8 cellular contexts compared by ENCODE assay signal in the genomic region with DNA sequence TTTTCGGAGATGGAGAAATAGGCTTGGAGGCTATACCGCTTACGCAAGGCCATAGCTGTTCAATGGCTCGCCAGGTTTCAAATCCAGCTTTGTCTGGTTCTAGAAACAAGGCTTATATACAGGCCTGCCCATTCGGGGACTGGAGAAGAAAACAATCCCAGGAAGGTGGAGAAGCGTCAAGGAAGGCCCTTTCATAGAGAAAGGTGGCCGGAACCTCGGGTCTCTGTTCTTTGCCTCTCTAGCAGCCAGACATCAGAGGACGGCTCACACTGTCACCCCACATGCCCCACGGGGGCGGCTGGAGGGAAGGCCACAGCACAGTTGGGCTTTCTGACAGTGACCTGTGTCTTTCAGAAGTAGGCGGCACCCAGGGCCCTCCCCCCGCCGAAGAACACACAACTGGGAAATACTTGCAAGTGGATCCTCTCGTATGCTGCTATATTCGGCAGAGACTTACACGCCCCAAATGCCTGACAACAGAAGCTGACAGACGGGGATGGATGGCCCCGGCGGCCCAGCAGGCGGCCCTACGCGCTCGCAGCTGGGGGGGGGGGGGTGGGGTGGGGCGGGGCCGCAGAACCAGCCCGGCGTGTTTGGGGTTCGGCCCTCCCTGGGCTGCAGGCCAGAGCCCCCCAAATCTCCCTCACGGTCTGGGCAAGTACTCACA. TPM values are rescaled to one million over a fixed set of nuclear protein-coding genes. Genes with fewer than 3 reads are reported as not detected.
A peak's percentile ranks its signal among the peaks of the same experiment; 100 is the strongest.
DNase-seq lines count a peak whose midpoint lies in the region; ATAC-seq, FAIRE-seq and TF ChIP-seq lines count a peak whose summit lies in the region.

No MANE protein-coding gene starts in this region.

- intact Hi-C loops in GM12878 (cut with micrococcal nuclease; ENCODE audit: unreplicated experiment) = no loop called here
- intact Hi-C loops in psoas muscle (cut with DNase I) = loop anchor here (5.0 kb wide), 1 partner anchor 88 kb away; a partner anchor contains a TSS

- SMC1A ChIA-PET in GM12878 (lab: Charles Lee; ENCODE audit: uncharacterized antibody, unreplicated experiment) = interaction anchor here (1.1 to 10.5 kb wide), 4 partner anchors 8 to 89 kb away, joined by 3 to 226 read pairs (median 6); a partner anchor contains a TSS

- no peaks in the 10 kb centered on the region; the same call in 1 of the 2 replicates for H4K20me1 ChIP-seq in GM12878 (ENCODE audit: control insufficient read depth, insufficient read depth)
- H4K20me1 ChIP-seq in hepatocyte (ENCODE audit: insufficient read depth, poor library complexity, severe bottlenecking) = peaks cover 25% of the 10 kb centered on the region

- ATAC-seq in GM12878 (peak; percentile 6), psoas muscle (peak; percentile 50 to 59 (median 54)), HG02759 (IDR thresholded peaks at IDR 0.05; ENCODE audit: unreplicated experiment) (no peak), GM18907 (IDR thresholded peaks at IDR 0.05; ENCODE audit: unreplicated experiment) (no peak)

- peak overlapping the region; percentile 88 for H3K4me2 ChIP-seq in GM12878 (ENCODE audit: control insufficient read depth, insufficient read depth)
- H3K4me2 ChIP-seq in hepatocyte = peak overlapping the region; percentile 96

- peaks cover 50% of the 10 kb centered on the region for H3K79me2 ChIP-seq in GM12878 (ENCODE audit: control insufficient read depth, insufficient read depth, low read length)
- H3K79me2 ChIP-seq in hepatocyte = peaks cover 62% of the 10 kb centered on the region

- H3K9ac ChIP-seq in GM12878 (ENCODE audit: control insufficient read depth, insufficient read depth, low read length) = peak overlapping the region; percentile 100

- no peaks in the 10 kb centered on the region for H3K9me3 ChIP-seq in SJCRH30 (replicated peaks)
- H3K9me3 ChIP-seq in GM12878 (replicated peaks; ENCODE audit: control insufficient read depth, insufficient read depth, low read length) = no peaks in the 10 kb centered on the region
- H3K9me3 ChIP-seq in hepatocyte (ENCODE audit: low read depth) = no peaks in the 10 kb centered on the region
- no peaks in the 10 kb centered on the region for H3K9me3 ChIP-seq in psoas muscle

- TF ChIP-seq POLR2A in GM12878 (IDR thresholded peaks at IDR 0.05; ENCODE audit: low read depth, low read length) = no peak

- CTCF ChIA-PET in GM12878 (lab: Yijun Ruan, JAX) = interaction anchor here (1.1 to 16.2 kb wide), 6 partner anchors 8 to 119 kb away, joined by 3 to 565 read pairs (median 47); a partner anchor contains a TSS

- RAD21 ChIA-PET in GM12878 (lab: Charles Lee; ENCODE audit: unreplicated experiment) = interaction anchor here (1.2 to 11.7 kb wide), 2 partner anchors 8 to 30 kb away, joined by 3 to 395 read pairs; a partner anchor contains a TSS

- no TSS peak for BruUV-seq in GM12878 (replicated peaks; lab: Mats Ljungman, UMichigan)

- H3K27me3 ChIP-seq in SJCRH30 (no peaks in the 10 kb centered on the region), GM12878 (replicated peaks in 1 of 2; ENCODE audit: control insufficient read depth in 2 of 2, insufficient read depth in 2 of 2, low read length in 1 of 2) (no peaks in the 10 kb centered on the region), hepatocyte (no peaks in the 10 kb centered on the region), psoas muscle (ENCODE audit: insufficient read depth in 3 of 3, low read length in 2 of 3) (no peaks in the 10 kb centered on the region)

- TF ChIP-seq CTCF in GM12878 (IDR thresholded peaks at IDR 0.05 in 2 of 3, conservative IDR thresholded peaks at IDR 0.05 in 1 of 3; ENCODE audit: control insufficient read depth in 2 of 3, extremely low read depth in 1 of 3, insufficient read depth in 1 of 3, low read depth in 3 of 3, low read length in 3 of 3) (0 out of 6 replicates have a peak, but pooled peaks of 1 of the 3 experiments have one; percentile 2), hepatocyte (IDR thresholded peaks at IDR 0.05; ENCODE audit: poor library complexity) (no peak), psoas muscle (IDR thresholded peaks at IDR 0.05) (no peak)

- TF ChIP-seq RAD21 in GM12878 (IDR thresholded peaks at IDR 0.05; ENCODE audit: insufficient read depth, low read depth, low read length) = no peak

- H3K27ac ChIP-seq in SJCRH30 (peak overlapping the region; percentile 99), GM12878 (ENCODE audit: control insufficient read depth, insufficient read depth) (peak overlapping the region; percentile 97), hepatocyte (peak overlapping the region; percentile 100), psoas muscle (peak overlapping the region; percentile 100)

- FAIRE-seq in GM12878 (lab: Jason Lieb, UNC) = peak; percentile 52

- peaks cover 44% of the 10 kb centered on the region for H3K4me1 ChIP-seq in SJCRH30
- H3K4me1 ChIP-seq in GM12878 (ENCODE audit: control insufficient read depth, insufficient read depth, low read length) = peaks cover 20% of the 10 kb centered on the region
- peaks cover 53% of the 10 kb centered on the region for H3K4me1 ChIP-seq in hepatocyte (ENCODE audit: insufficient read depth)
- H3K4me1 ChIP-seq in psoas muscle = peaks cover 47% of the 10 kb centered on the region

- H2AFZ ChIP-seq in GM12878 (ENCODE audit: control insufficient read depth, low read depth, low read length) = no peak overlapping the region; the same call in 1 of the 2 replicates
- no peak overlapping the region for H2AFZ ChIP-seq in hepatocyte

- in situ Hi-C loops in GM12878 (cut with MboI) = loop anchor here (5.0 kb wide), 1 partner anchor 88 kb away; a partner anchor contains a TSS

- no peak for TF ChIP-seq EP300 in GM12878 (IDR thresholded peaks at IDR 0.05; ENCODE audit: borderline replicate concordance in 1 of 2, control insufficient read depth in 1 of 2, low read depth in 2 of 2, low read length in 2 of 2)

- no peaks in the 10 kb centered on the region for H3K9me2 ChIP-seq in hepatocyte (replicated peaks; ENCODE audit: insufficient read depth)

- POLR2A ChIA-PET in GM12878 (lab: Charles Lee) = interaction anchor here (0.5 to 10.1 kb wide), 4 partner anchors 7 to 726 kb away, joined by 3 to 155 read pairs (median 26); a partner anchor contains a TSS

- H3K4me3 ChIP-seq in SJCRH30 (peak overlapping the region; percentile 74), GM12878 (peak overlapping the region; percentile 99), hepatocyte (peak overlapping the region; percentile 86), psoas muscle (peak overlapping the region; percentile 86)

- H3K36me3 ChIP-seq in SJCRH30 = peaks cover 9% of the 10 kb centered on the region
- H3K36me3 ChIP-seq in GM12878 (ENCODE audit: control insufficient read depth in 2 of 2, insufficient read depth in 2 of 2, low read length in 1 of 2) = peaks cover 10 to 15% of the 10 kb centered on the region in 2 experiments; a peak in 3 of 4 replicates
- H3K36me3 ChIP-seq in hepatocyte (replicated peaks; ENCODE audit: insufficient read depth, low read depth) = no peaks in the 10 kb centered on the region
- peaks cover 0 to 14% of the 10 kb centered on the region in 2 donors for H3K36me3 ChIP-seq in psoas muscle (ENCODE audit: insufficient read depth in 1 of 2, low read depth in 1 of 2)

- peak; percentile 71 for DNase-seq in GM04504 (ENCODE audit: low read depth)
- DNase-seq in NCI-H1092 treated with DMSO at 0.1 percent for 48 hours (lab: John Stamatoyannopoulos, UW) = peak; percentile 59
- DNase-seq in SJCRH30 = peak; percentile 63 to 72
- no peak for DNase-seq in GM12878 (ENCODE audit: low read depth, low spot score)
- DNase-seq in hepatocyte (ENCODE audit: low spot score) = peak; percentile 85
- DNase-seq in psoas muscle = peak; percentile 87 to 92

- WGBS in GM12878 (ENCODE audit: insufficient coverage, insufficient replicate concordance, low lambda C conversion rate, missing lambda C conversion rate) = 29% methylated on average over 18 of the region's 30 CpGs
- WGBS in hepatocyte (ENCODE audit: low lambda C conversion rate, missing lambda C conversion rate) = 18% methylated on average over 24 of the region's 30 CpGs
- WGBS in psoas muscle, 3 donors = 5 to 9% (median 8%) methylated on average over 16 to 27 of the region's 30 CpGs

RNA-seq across cellular contexts. Expression of a gene that starts 4.5 kb away (rescaled TPM):
- 3.2 and 3.8 TPM in 2 replicates for total RNA-seq in SJCRH30 (2014; rRNA removed; shearing (Covaris generic))
- total RNA-seq in GM12878 (2013; cell fraction: nucleolus; rRNA removed) = 8.1 and 10.1 TPM in 2 replicates
- total RNA-seq in GM12878 (2014; rRNA removed) (1.8 and 2.1 TPM in 2 replicates), GM12878 (2014; rRNA removed; fragmentation: Illumina TruSeq; extraction: Trizol) (1.3 TPM in 2 replicates), GM12878 (2021) (15.5 and 17.3 TPM in 2 replicates), hepatocyte (2.7 and 3.8 TPM in 2 replicates), psoas muscle (10 to 100 TPM in 3 of 4 donors, 1 to 10 TPM in 1; 9.2 to 13.0 (median 11.8) TPM)
- 2.0 TPM for polyA plus RNA-seq in GM12878 (2011; ENCODE audit: low read depth)
- polyA plus RNA-seq in GM12878 (2011; rRNA removed) (0.27 and 0.50 TPM in 2 replicates), GM12878 (2014; fragmentation: Illumina TruSeq; extraction: Trizol) (1.7 and 3.6 TPM in 2 replicates), GM12878 (2014; fragmentation: Nextera tagmentation; extraction: Ambion mirVana) (1 to 10 TPM in 1 of 2 experiments, under 1 TPM in 1; 0.53 to 1.7 TPM), GM12878 (2014; rRNA removed) (4.9 and 7.5 TPM in 2 replicates), GM12878 (2016; fragmentation: Nextera tagmentation; extraction: Ambion mirVana) (1 to 10 TPM; 1.2 to 1.5 TPM), hepatocyte (2.5 and 2.7 TPM in 2 replicates), psoas muscle (1 to 10 TPM; 2.8 to 7.5 (median 3.0) TPM)
- polyA plus RNA-seq in GM12878 (2011; cell fraction: cytosol; rRNA removed) = 0.67 and 0.76 TPM in 2 replicates
- polyA plus RNA-seq in GM12878 (2011; cell fraction: nucleus; rRNA removed) = 3.1 and 6.2 TPM in 2 replicates
- polyA plus RNA-seq in GM12878 (2012) = 4.3 and 5.9 TPM in 2 replicates
- polyA minus RNA-seq in GM12878 (2011; rRNA and poly(A)+ RNA removed) = 1.3 and 1.4 TPM in 2 replicates
- polyA minus RNA-seq in GM12878 (2011; cell fraction: cytosol; rRNA and poly(A)+ RNA removed) = 2.3 and 3.3 TPM in 2 replicates
- 1.6 and 3.5 TPM in 2 replicates for polyA minus RNA-seq in GM12878 (2011; cell fraction: nucleus; rRNA and poly(A)+ RNA removed)

RNA-seq across cellular contexts. Expression of a gene that starts 5.8 kb away (rescaled TPM):
- total RNA-seq in SJCRH30 (2014; rRNA removed; shearing (Covaris generic)) = 2.8 and 5.2 TPM in 2 replicates
- total RNA-seq in GM12878 (2013; cell fraction: nucleolus; rRNA removed) = 111 and 129 TPM in 2 replicates
- total RNA-seq in GM12878 (2014; rRNA removed) (58.0 and 58.8 TPM in 2 replicates), GM12878 (2014; rRNA removed; fragmentation: Illumina TruSeq; extraction: Trizol) (32.8 and 32.9 TPM in 2 replicates), GM12878 (2021) (72.8 and 78.7 TPM in 2 replicates), hepatocyte (38.7 and 45.3 TPM in 2 replicates), psoas muscle (1 to 10 TPM; 3.3 to 4.8 (median 3.9) TPM)
- polyA plus RNA-seq in GM12878 (2011; ENCODE audit: low read depth) = 11.6 TPM
- polyA plus RNA-seq in GM12878 (2011; rRNA removed) (25.4 and 40.8 TPM in 2 replicates), GM12878 (2014; fragmentation: Illumina TruSeq; extraction: Trizol) (28.5 and 36.5 TPM in 2 replicates), GM12878 (2014; fragmentation: Nextera tagmentation; extraction: Ambion mirVana) (1 to 10 TPM; 6.1 to 6.4 TPM), GM12878 (2014; rRNA removed) (66.1 and 75.8 TPM in 2 replicates), GM12878 (2016; fragmentation: Nextera tagmentation; extraction: Ambion mirVana) (10 to 100 TPM; 38.9 to 40.5 TPM), hepatocyte (40.4 and 43.6 TPM in 2 replicates), psoas muscle (1 to 10 TPM; 1.4 to 4.3 (median 1.6) TPM)
- 71.0 and 80.5 TPM in 2 replicates for polyA plus RNA-seq in GM12878 (2011; cell fraction: cytosol; rRNA removed)
- polyA plus RNA-seq in GM12878 (2011; cell fraction: nucleus; rRNA removed) = 76.9 and 97.7 TPM in 2 replicates
- polyA plus RNA-seq in GM12878 (2012) = 38.5 and 51.6 TPM in 2 replicates
- polyA minus RNA-seq in GM12878 (2011; rRNA and poly(A)+ RNA removed) = 45.1 and 66.7 TPM in 2 replicates
- polyA minus RNA-seq in GM12878 (2011; cell fraction: cytosol; rRNA and poly(A)+ RNA removed) = 58.2 and 58.8 TPM in 2 replicates
- polyA minus RNA-seq in GM12878 (2011; cell fraction: nucleus; rRNA and poly(A)+ RNA removed) = 35.3 and 53.2 TPM in 2 replicates

RNA-seq across cellular contexts. Expression of a gene that starts 59.4 kb away (rescaled TPM):
- not detected in 2 replicates for total RNA-seq in SJCRH30 (2014; rRNA removed; shearing (Covaris generic))
- total RNA-seq in GM12878 (2013; cell fraction: nucleolus; rRNA removed) = not detected in 2 replicates
- total RNA-seq in GM12878 (2014; rRNA removed) = not detected in 2 replicates
- not detected in 2 replicates for total RNA-seq in GM12878 (2014; rRNA removed; fragmentation: Illumina TruSeq; extraction: Trizol)
- total RNA-seq in GM12878 (2021) = 0.13 and 0.28 TPM in 2 replicates
- polyA plus RNA-seq in GM12878 (2011; ENCODE audit: low read depth) = not detected
- polyA plus RNA-seq in GM12878 (2011; rRNA removed) = not detected in 2 replicates
- not detected in 2 replicates for polyA plus RNA-seq in GM12878 (2011; cell fraction: cytosol; rRNA removed)
- polyA plus RNA-seq in GM12878 (2011; cell fraction: nucleus; rRNA removed) = not detected in 2 replicates
- 0.15 TPM in 1 of 2 replicates, not detected in the other for polyA plus RNA-seq in GM12878 (2012)
- not detected in 2 replicates for polyA plus RNA-seq in GM12878 (2014; fragmentation: Illumina TruSeq; extraction: Trizol)
- under 1 TPM in 1 of 2 experiments, not detected in 1; 0.04 TPM for polyA plus RNA-seq in GM12878 (2014; fragmentation: Nextera tagmentation; extraction: Ambion mirVana)
- polyA plus RNA-seq in GM12878 (2014; rRNA removed) = 0.15 and 0.69 TPM in 2 replicates
- not detected for polyA plus RNA-seq in GM12878 (2016; fragmentation: Nextera tagmentation; extraction: Ambion mirVana)
- polyA minus RNA-seq in GM12878 (2011; rRNA and poly(A)+ RNA removed) = not detected in 2 replicates
- not detected in 2 replicates for polyA minus RNA-seq in GM12878 (2011; cell fraction: cytosol; rRNA and poly(A)+ RNA removed)
- polyA minus RNA-seq in GM12878 (2011; cell fraction: nucleus; rRNA and poly(A)+ RNA removed) = not detected in 2 replicates
- total RNA-seq in hepatocyte = 35.8 and 39.2 TPM in 2 replicates
- 9.2 and 20.9 TPM in 2 replicates for polyA plus RNA-seq in hepatocyte
- 1 to 10 TPM; 1.1 to 3.3 (median 3.0) TPM for total RNA-seq in psoas muscle
- 1 to 10 TPM in 1 of 3 donors, under 1 TPM in 2; 0.67 to 1.6 (median 0.70) TPM for polyA plus RNA-seq in psoas muscle

Comparison
In these comparisons a context has a peak if more than half of its experiments do, and no peak if none do; other contexts are left out.
1. ATAC-seq: peak in GM12878 (single experiment) and psoas muscle (4 of 4); none in HG02759 (single experiment) and GM18907 (single experiment).
2. Peak in every context shown above with its lines, with median percentiles within 50 percentile points of each other: H3K27ac ChIP-seq and H3K4me3 ChIP-seq.